In genomic region chr19:51571599-51571998, GRCh38 we compare ENCODE assay signal across 8 cellular contexts. TPM values are rescaled to one million over a fixed set of nuclear protein-coding genes. Genes with fewer than 3 reads are reported as not detected.
DNase-seq lines count a peak whose midpoint lies in the region; ATAC-seq and TF ChIP-seq lines count a peak whose summit lies in the region.

No MANE protein-coding gene starts in this region.

- intact Hi-C loops in activated CD4-positive, alpha-beta T cell treated with anti-CD3 and anti-CD28 coated beads for 36 hours (cut with DNase I, micrococcal nuclease) = loop anchor here (1.0 to 5.0 kb wide), 5 partner anchors 23 to 764 kb away; partner anchors contain the start of gene CTU1 (in 1 of the 2)
- intact Hi-C loops in testis (cut with DNase I; ENCODE audit: low total_unique reads) = no loop called here

- no peaks in the 10 kb centered on the region for H3K9me3 ChIP-seq in testis

- 3 to 4% methylated on average over 8 of the region's 8 CpGs for WGBS in testis, 2 donors

- H3K27me3 ChIP-seq in layer of hippocampus (ENCODE audit: control insufficient read depth, insufficient read depth, low read length) (no peaks in the 10 kb centered on the region), testis (no peaks in the 10 kb centered on the region)

- H3K9me3 Mint-ChIP-seq in activated CD4-positive, alpha-beta T cell treated with anti-CD3 and anti-CD28 coated beads for 36 hours (ENCODE audit: low read depth) = peaks cover 4% of the 10 kb centered on the region
- no peaks in the 10 kb centered on the region for H3K9me3 Mint-ChIP-seq in activated naive CD8-positive, alpha-beta T cell treated with anti-CD3 and anti-CD28 coated beads, Interleukin-2, amount 50 U/mL, for 24 hours

- H3K4me1 ChIP-seq in testis = peaks cover 9% of the 10 kb centered on the region

- H3K36me3 ChIP-seq in testis (ENCODE audit: low read depth, missing control alignments) = no peaks in the 10 kb centered on the region

- H3K27ac ChIP-seq in layer of hippocampus (ENCODE audit: low read depth, low read length) = peak overlapping the region; percentile 64
- H3K27ac ChIP-seq in testis = peak overlapping the region in 1 of 2 donors; percentile 73

- H3K27me3 Mint-ChIP-seq in activated CD4-positive, alpha-beta T cell treated with anti-CD3 and anti-CD28 coated beads for 36 hours = peaks cover under 1% of the 10 kb centered on the region
- peaks cover 6% of the 10 kb centered on the region for H3K27me3 Mint-ChIP-seq in activated naive CD8-positive, alpha-beta T cell treated with anti-CD3 and anti-CD28 coated beads, Interleukin-2, amount 50 U/mL, for 24 hours

- no peak for TF ChIP-seq CTCF in testis (IDR thresholded peaks at IDR 0.05)

- H3K4me1 Mint-ChIP-seq in activated CD4-positive, alpha-beta T cell treated with anti-CD3 and anti-CD28 coated beads for 36 hours = peaks cover 33% of the 10 kb centered on the region
- H3K4me1 Mint-ChIP-seq in activated naive CD8-positive, alpha-beta T cell treated with anti-CD3 and anti-CD28 coated beads, Interleukin-2, amount 50 U/mL, for 24 hours = peaks cover 34% of the 10 kb centered on the region

- no peak for ATAC-seq in activated CD4-positive, alpha-beta T cell treated with anti-CD3 and anti-CD28 coated beads for 36 hours
- ATAC-seq in activated naive CD8-positive, alpha-beta T cell treated with anti-CD3 and anti-CD28 coated beads, Interleukin-2, amount 50 U/mL, for 24 hours = no peak

- peak overlapping the region; percentile 78 to 87 for H3K4me3 ChIP-seq in testis

- POLR2A ChIA-PET in activated CD4-positive, alpha-beta T cell treated with anti-CD3 and anti-CD28 coated beads for 36 hours (lab: Charles Lee) = interaction anchor here (0.6 kb wide), 1 partner anchor 450 kb away, joined by 3 read pairs; no protein-coding TSS in a partner anchor

- DNase-seq in activated CD4-positive, alpha-beta T cell treated with anti-CD3 and anti-CD28 coated beads for 36 hours = no peak
- DNase-seq in activated CD4-positive, alpha-beta T cell treated with anti-CD3 and anti-CD28 coated beads for 4 hours = no peak
- DNase-seq in activated naive CD8-positive, alpha-beta T cell treated with anti-CD3 and anti-CD28 coated beads, Interleukin-2, amount 50 U/mL, for 24 hours = no peak
- DNase-seq in testis (no peak), LoVo (ENCODE audit: low spot score) (no peak), SHP77 (lab: John Stamatoyannopoulos, UW) (no peak), MV-4-11 (lab: John Stamatoyannopoulos, UW) (no peak)

- peak overlapping the region; percentile 89 for H3K27ac Mint-ChIP-seq in activated CD4-positive, alpha-beta T cell treated with anti-CD3 and anti-CD28 coated beads for 36 hours
- H3K27ac Mint-ChIP-seq in activated naive CD8-positive, alpha-beta T cell treated with anti-CD3 and anti-CD28 coated beads, Interleukin-2, amount 50 U/mL, for 24 hours = peak overlapping the region; percentile 90

- no peak for TF ChIP-seq POLR2A in testis (IDR thresholded peaks at IDR 0.05)

- CTCF ChIA-PET in activated CD4-positive, alpha-beta T cell treated with anti-CD3 and anti-CD28 coated beads for 36 hours (lab: Charles Lee) = interaction anchor here (0.9 to 1.0 kb wide), 2 partner anchors 58 to 82 kb away, joined by 3 to 4 read pairs; no protein-coding TSS in a partner anchor

- peak overlapping the region; percentile 91 for H3K4me3 Mint-ChIP-seq in activated CD4-positive, alpha-beta T cell treated with anti-CD3 and anti-CD28 coated beads for 36 hours
- H3K4me3 Mint-ChIP-seq in activated naive CD8-positive, alpha-beta T cell treated with anti-CD3 and anti-CD28 coated beads, Interleukin-2, amount 50 U/mL, for 24 hours = peak overlapping the region; percentile 90

- H3K36me3 Mint-ChIP-seq in activated CD4-positive, alpha-beta T cell treated with anti-CD3 and anti-CD28 coated beads for 36 hours (ENCODE audit: low read depth) = peaks cover 34% of the 10 kb centered on the region
- H3K36me3 Mint-ChIP-seq in activated naive CD8-positive, alpha-beta T cell treated with anti-CD3 and anti-CD28 coated beads, Interleukin-2, amount 50 U/mL, for 24 hours (ENCODE audit: low read depth) = peaks cover 32% of the 10 kb centered on the region

RNA-seq across cellular contexts. Expression of gene ZNF175, which starts 0.5 kb away (rescaled TPM):
- 1 to 10 TPM; 5.9 to 9.6 TPM for total RNA-seq in activated CD4-positive, alpha-beta T cell treated with anti-CD3 and anti-CD28 coated beads for 36 hours
- 10 to 100 TPM; 12.1 to 12.3 TPM for total RNA-seq in testis
- 11.0 TPM for polyA plus RNA-seq in testis (ENCODE audit: insufficient read depth, low read depth, low replicate concordance)

RNA-seq across cellular contexts. Expression of gene SIGLEC6, which starts 40.1 kb away (rescaled TPM):
- total RNA-seq in activated CD4-positive, alpha-beta T cell treated with anti-CD3 and anti-CD28 coated beads for 36 hours = not detected
- 1 to 10 TPM in 1 of 2 donors, under 1 TPM in 1; 0.55 to 1.1 TPM for total RNA-seq in testis
- 0.29 TPM for polyA plus RNA-seq in testis (ENCODE audit: insufficient read depth, low read depth, low replicate concordance)

RNA-seq across cellular contexts. Expression of gene SIGLEC5, which starts 58.6 kb away (rescaled TPM):
- not detected for total RNA-seq in activated CD4-positive, alpha-beta T cell treated with anti-CD3 and anti-CD28 coated beads for 36 hours
- total RNA-seq in testis = not detected
- not detected for polyA plus RNA-seq in testis (ENCODE audit: insufficient read depth, low read depth, low replicate concordance)
